Comparison of ENCODE assay signal across 10 cellular contexts in the genomic region with DNA sequence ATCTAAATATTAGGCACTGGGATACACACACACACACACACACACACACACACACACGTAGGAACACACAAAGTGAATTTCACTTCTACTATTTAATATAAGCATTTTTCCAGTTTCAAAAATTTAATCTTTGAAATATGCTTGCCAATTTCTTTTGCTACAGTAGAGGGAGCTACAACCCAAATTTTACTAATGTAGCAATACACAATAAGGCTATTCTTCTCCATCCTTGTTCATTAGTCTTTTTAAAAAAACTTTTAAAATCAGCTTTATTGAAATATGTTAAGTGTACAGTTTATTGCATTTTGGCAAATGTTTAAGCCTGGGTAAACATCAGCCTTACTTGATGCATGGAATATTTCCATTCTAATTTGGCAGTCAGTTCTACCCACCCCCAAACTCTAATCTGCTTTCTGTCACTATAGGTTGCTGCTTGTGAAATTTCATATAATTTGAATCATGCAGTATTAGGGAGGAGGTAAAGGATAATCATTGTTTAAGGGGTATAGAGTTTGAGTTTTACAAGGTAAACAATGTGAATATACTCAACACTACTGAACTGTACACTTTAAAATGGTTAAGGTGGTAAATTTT.
DNase-seq lines count a peak whose midpoint lies in the region; ATAC-seq and FAIRE-seq lines count a peak whose summit lies in the region.
"Had no signal": no experiment of that assay in that cellular context is flagged by ENCODE, and none has a peak within 500 bp of the region (broad histone marks: within the 10 kb centered on the region; RNA-seq: fewer than 3 reads in every experiment).

No MANE protein-coding gene starts in this region.

- peak; percentile 55 for FAIRE-seq in colon (lab: Jason Lieb, UNC)

- intact Hi-C loops in naive thymus-derived CD4-positive, alpha-beta T cell (cut with micrococcal nuclease), result loop anchor here (1.0 to 5.0 kb wide), 5 partner anchors 94 to 382 kb away; a partner anchor contains a TSS

- DNase-seq in DMS79 treated with DMSO at 0.1 percent for 48 hours (lab: John Stamatoyannopoulos, UW) (peak; percentile 8), DMS79 (lab: John Stamatoyannopoulos, UW) (no peak), NCI-H2171 (lab: John Stamatoyannopoulos, UW) (peak; percentile 4), NCI-H2029 (lab: John Stamatoyannopoulos, UW) (no peak)
- peak in 5 of 9 donors; percentile 22 to 34 (median 25) for DNase-seq in naive thymus-derived CD4-positive, alpha-beta T cell

- H3K4me3 Mint-ChIP-seq in naive thymus-derived CD4-positive, alpha-beta T cell, result no peak overlapping the region
- H3K4me3 Mint-ChIP-seq: naive thymus-derived CD8-positive, alpha-beta T cell; T-helper 1 cell treated with Interleukin-12 subunit alpha and Interleukin-12 subunit beta and Interleukin-4 antibody, amounts not matched to agents 30 μg/mL and 1 μg/mL, for 36 hours had no signal

- H3K4me1 Mint-ChIP-seq in naive thymus-derived CD4-positive, alpha-beta T cell, result peaks cover 0 to 3% (median 0%) of the 10 kb centered on the region in 7 donors
- H3K4me1 Mint-ChIP-seq: naive thymus-derived CD8-positive, alpha-beta T cell had no signal

- H3K36me3 Mint-ChIP-seq in naive thymus-derived CD4-positive, alpha-beta T cell, result peaks cover 0 to 15% (median 9%) of the 10 kb centered on the region in 5 donors

- H3K27me3 ChIP-seq in naive thymus-derived CD4-positive, alpha-beta T cell (ENCODE audit: control insufficient read depth in 2 of 2, insufficient read depth in 2 of 2, low read length in 2 of 2), result no peaks in the 10 kb centered on the region

- CTCF ChIA-PET in naive thymus-derived CD4-positive, alpha-beta T cell (lab: Charles Lee), result interaction anchor here (0.5 to 10.4 kb wide), 9 partner anchors 9 to 383 kb away, joined by 3 to 104 read pairs (median 4); no protein-coding TSS in a partner anchor

- peak; percentile 57 for ATAC-seq in naive thymus-derived CD4-positive, alpha-beta T cell
- ATAC-seq in HG02981 (IDR thresholded peaks at IDR 0.05; ENCODE audit: unreplicated experiment) (no peak), HG03095 (IDR thresholded peaks at IDR 0.05; ENCODE audit: unreplicated experiment) (no peak)
- ATAC-seq: naive thymus-derived CD8-positive, alpha-beta T cell had no signal

- H3K27ac Mint-ChIP-seq in naive thymus-derived CD4-positive, alpha-beta T cell, result no peak overlapping the region
- H3K27ac Mint-ChIP-seq: T-helper 1 cell treated with Interleukin-12 subunit alpha and Interleukin-12 subunit beta and Interleukin-4 antibody, amounts not matched to agents 30 μg/mL and 1 μg/mL, for 36 hours had no signal

- H3K36me3 ChIP-seq in naive thymus-derived CD4-positive, alpha-beta T cell (ENCODE audit: control insufficient read depth in 2 of 3, insufficient read depth in 3 of 3, low read length in 3 of 3), result no peaks in the 10 kb centered on the region

- no peaks in the 10 kb centered on the region for H3K9me3 ChIP-seq in naive thymus-derived CD4-positive, alpha-beta T cell (ENCODE audit: control insufficient read depth in 2 of 3, low read length in 3 of 3)

- H3K27ac ChIP-seq in naive thymus-derived CD4-positive, alpha-beta T cell (ENCODE audit: low read depth, low read length), result no peak overlapping the region

- POLR2A ChIA-PET in naive thymus-derived CD4-positive, alpha-beta T cell (lab: Charles Lee), result no interaction called here

- H3K27me3 Mint-ChIP-seq in naive thymus-derived CD4-positive, alpha-beta T cell, result no peaks in the 10 kb centered on the region
- H3K27me3 Mint-ChIP-seq: naive thymus-derived CD8-positive, alpha-beta T cell had no signal

- H3K9me3 Mint-ChIP-seq in naive thymus-derived CD4-positive, alpha-beta T cell, result no peaks in the 10 kb centered on the region
- H3K9me3 Mint-ChIP-seq: naive thymus-derived CD8-positive, alpha-beta T cell; T-helper 1 cell treated with Interleukin-12 subunit alpha and Interleukin-12 subunit beta and Interleukin-4 antibody, amounts not matched to agents 30 μg/mL and 1 μg/mL, for 36 hours had no signal

- H3K4me1 ChIP-seq in naive thymus-derived CD4-positive, alpha-beta T cell (ENCODE audit: control insufficient read depth in 2 of 2, insufficient read depth in 2 of 2, low read length in 2 of 2), result no peaks in the 10 kb centered on the region

- H3K4me3 ChIP-seq in naive thymus-derived CD4-positive, alpha-beta T cell (ENCODE audit: low read length), result no peak overlapping the region

Comparison
In these comparisons a context has a peak if more than half of its experiments do, and no peak if none do; other contexts are left out.
1. DNase-seq: peak in DMS79 treated with DMSO at 0.1 percent for 48 hours (single experiment), NCI-H2171 (single experiment) and naive thymus-derived CD4-positive, alpha-beta T cell (5 of 9); none in DMS79 (single experiment) and NCI-H2029 (single experiment).